15 cellular contexts compared by ENCODE assay signal in genomic region chr11:134579709-134580634, GRCh38.
DNase-seq lines count a peak whose midpoint lies in the region; ATAC-seq and TF ChIP-seq lines count a peak whose summit lies in the region.
"Had no signal": no experiment of that assay in that cellular context is flagged by ENCODE, and none has a peak within 500 bp of the region (broad histone marks: within the 10 kb centered on the region; RNA-seq: fewer than 3 reads in every experiment).

No MANE protein-coding gene starts in this region.

- H3K56ac ChIP-seq in mesendoderm (ENCODE audit: low read length), result no peak overlapping the region

- H3K27ac ChIP-seq in DND-41 (ENCODE audit: low read length), result no peak overlapping the region
- H3K27ac ChIP-seq in mesendoderm (ENCODE audit: low read depth, low read length), result no peak overlapping the region
- H3K27ac ChIP-seq: neutrophil, SJSA1 had no signal

- no peak overlapping the region for H4K8ac ChIP-seq in mesendoderm (ENCODE audit: low read depth, low read length)

- no peak overlapping the region for H3K4ac ChIP-seq in mesendoderm (ENCODE audit: low read depth, low read length)

- H3K18ac ChIP-seq in mesendoderm (ENCODE audit: low read length), result no peak overlapping the region

- H2AFZ ChIP-seq in DND-41 (ENCODE audit: low read depth, low read length), result no peak overlapping the region

- no peak for TF ChIP-seq CTCF in BE2C (IDR thresholded peaks at IDR 0.05; ENCODE audit: low read depth, low read length)
- TF ChIP-seq CTCF in DND-41 (IDR thresholded peaks at IDR 0.05; ENCODE audit: borderline replicate concordance, extremely low read depth, low read length, poor library complexity, severe bottlenecking), result no peak

- H3K23ac ChIP-seq in mesendoderm (ENCODE audit: low read length), result no peak overlapping the region

- no peaks in the 10 kb centered on the region for H4K20me1 ChIP-seq in DND-41 (ENCODE audit: insufficient read depth, low read length)

- no CpG with 5 or more reads among the region's 16 CpGs for WGBS in mesendoderm (ENCODE audit: extremely low coverage, insufficient coverage, low lambda C conversion rate)

- DNase-seq in BE2C (peak; percentile 45), DND-41 (peak; percentile 19), NCI-H69 (lab: John Stamatoyannopoulos, UW) (peak; percentile 43), mesendoderm (peak; percentile 12), NCI-H82 treated with DMSO at 0.1 percent for 48 hours (lab: John Stamatoyannopoulos, UW; ENCODE audit: unreplicated experiment) (no peak)
- DNase-seq: activated CD4-positive, alpha-beta T cell treated with anti-CD3 and anti-CD28 coated beads, Interleukin-2, amount 50 U/mL, for 4 hours; AML-193; anterior cingulate cortex; GOT3; NCI-H1436 had no signal

- no peak overlapping the region for H2BK5ac ChIP-seq in mesendoderm (ENCODE audit: low read length)

- ATAC-seq in DND-41 (ENCODE audit: insufficient read depth, low read depth), result no peak
- ATAC-seq in HG03469 (IDR thresholded peaks at IDR 0.05; ENCODE audit: unreplicated experiment), result no peak
- no peak for ATAC-seq in HG03039 (IDR thresholded peaks at IDR 0.05; ENCODE audit: unreplicated experiment)
- ATAC-seq in HG03025 (IDR thresholded peaks at IDR 0.05; ENCODE audit: low FRiP score, unreplicated experiment), result no peak

- no peak overlapping the region for H3K4me3 ChIP-seq in BE2C (ENCODE audit: low read depth, low read length)
- H3K4me3 ChIP-seq in DND-41 (ENCODE audit: low read depth in 1 of 2, low read length in 2 of 2), result no peak overlapping the region
- no peak overlapping the region for H3K4me3 ChIP-seq in mesendoderm (ENCODE audit: low read length)
- H3K4me3 ChIP-seq: SJSA1 had no signal

- H3K9me3 ChIP-seq in BE2C (no peaks in the 10 kb centered on the region), DND-41 (ENCODE audit: insufficient read depth, low read length, severe bottlenecking) (no peaks in the 10 kb centered on the region)
- H3K9me3 ChIP-seq: neutrophil, SJSA1 had no signal

- H3K36me3 ChIP-seq in BE2C, result no peaks in the 10 kb centered on the region
- no peaks in the 10 kb centered on the region for H3K36me3 ChIP-seq in DND-41 (ENCODE audit: insufficient read depth, low read length)
- H3K36me3 ChIP-seq in mesendoderm (ENCODE audit: control insufficient read depth, insufficient read depth, low read length), result no peaks in the 10 kb centered on the region
- H3K36me3 ChIP-seq: neutrophil, SJSA1 had no signal

- no peak overlapping the region for H2BK120ac ChIP-seq in mesendoderm (ENCODE audit: low read depth, low read length)

- H3K4me1 ChIP-seq in BE2C (no peaks in the 10 kb centered on the region), DND-41 (ENCODE audit: insufficient read depth, low read length) (peaks cover 18% of the 10 kb centered on the region), mesendoderm (ENCODE audit: control insufficient read depth, low read depth, low read length) (no peaks in the 10 kb centered on the region)
- H3K4me1 ChIP-seq: SJSA1 had no signal

- H3K79me2 ChIP-seq in DND-41 (ENCODE audit: insufficient read depth, low read length), result no peaks in the 10 kb centered on the region
- H3K79me2 ChIP-seq in mesendoderm (ENCODE audit: control insufficient read depth, insufficient read depth, low read length), result no peaks in the 10 kb centered on the region

- H3K9ac ChIP-seq in DND-41 (ENCODE audit: low read depth, low read length), result no peak overlapping the region
- no peak overlapping the region for H3K9ac ChIP-seq in mesendoderm (ENCODE audit: low read length)

- no peak overlapping the region for H2BK15ac ChIP-seq in mesendoderm (replicated peaks; ENCODE audit: low read depth)

- no peak overlapping the region for H4K5ac ChIP-seq in mesendoderm (ENCODE audit: low read length)

- H3K79me1 ChIP-seq in mesendoderm (ENCODE audit: low read length), result no peaks in the 10 kb centered on the region

- H3K4me2 ChIP-seq in DND-41 (ENCODE audit: insufficient read depth, low read length) (no peak overlapping the region), mesendoderm (ENCODE audit: low read length) (no peak overlapping the region)

- H3K27me3 ChIP-seq in BE2C (peaks cover 25% of the 10 kb centered on the region), DND-41 (ENCODE audit: insufficient read depth, low read length, poor library complexity) (no peaks in the 10 kb centered on the region), mesendoderm (ENCODE audit: insufficient read depth, low read length, poor library complexity) (no peaks in the 10 kb centered on the region)
- H3K27me3 ChIP-seq: SJSA1 had no signal

- H2AK5ac ChIP-seq in mesendoderm (ENCODE audit: low read length), result no peak overlapping the region
